Comparison of ENCODE assay signal across 34 cellular contexts in genomic region chr3:190014940-190015339, GRCh38.
A peak's percentile ranks its signal among the peaks of the same experiment; 100 is the strongest.
DNase-seq lines count a peak whose midpoint lies in the region; ATAC-seq and TF ChIP-seq lines count a peak whose summit lies in the region.
"Had no signal": no experiment of that assay in that cellular context is flagged by ENCODE, and none has a peak within 500 bp of the region (broad histone marks: within the 10 kb centered on the region; RNA-seq: fewer than 3 reads in every experiment).

No MANE protein-coding gene starts in this region.

- H3K9ac ChIP-seq in HUES6 (ENCODE audit: low read length), result no peak overlapping the region

- in situ Hi-C loops in GM13977 (cut with MboI; ENCODE audit: low pct_unique_long_range_greater_than_20kb, low sequenced_read_pairs, unreplicated experiment), result no loop called here

- H3K27ac ChIP-seq in HUES6 (ENCODE audit: low read depth, low read length) (0 out of 2 replicates have a peak overlapping the region, but pooled peaks have one; percentile 1), foreskin keratinocyte (peak overlapping the region; percentile 36)
- H3K27ac ChIP-seq: body of pancreas, esophagus muscularis mucosa, neutrophil, Peyer's patch, prostate gland, right lobe of liver, stomach, thyroid gland had no signal

- H3K4me1 ChIP-seq in HUES6 (ENCODE audit: control insufficient read depth, insufficient read depth, low read length) (peaks cover 73% of the 10 kb centered on the region), foreskin keratinocyte (peaks cover 56% of the 10 kb centered on the region)
- H3K4me1 ChIP-seq: body of pancreas, Peyer's patch, right lobe of liver, thyroid gland had no signal

- H3K27me3 Mint-ChIP-seq in stimulated activated memory B cell treated with anti-CD40 and anti-IgM and Interleukin-4, amounts not matched to agents 10 μg/mL and 1 μg/mL and 100 μg/mL, for 72 hours, result no peaks in the 10 kb centered on the region

- peak; percentile 40 for ATAC-seq in GM21526 (IDR thresholded peaks at IDR 0.05; ENCODE audit: low FRiP score, unreplicated experiment)
- no peak for ATAC-seq in foreskin keratinocyte
- ATAC-seq in stimulated activated memory B cell treated with anti-CD40 and anti-IgM and Interleukin-4, amounts not matched to agents 10 μg/mL and 1 μg/mL and 100 μg/mL, for 72 hours, result peak; percentile 51
- ATAC-seq: body of pancreas, HCT116, left ventricle myocardium superior, right lobe of liver had no signal

- no peaks in the 10 kb centered on the region for H3K9me3 Mint-ChIP-seq in stimulated activated memory B cell treated with anti-CD40 and anti-IgM and Interleukin-4, amounts not matched to agents 10 μg/mL and 1 μg/mL and 100 μg/mL, for 72 hours
- H3K9me3 Mint-ChIP-seq: activated CD4-positive, alpha-beta memory T cell treated with anti-CD3 and anti-CD28 coated beads, Interleukin-2, amount 10 ng/mL, durations not matched to agents 7 days and 5 days; CD14-positive monocyte; mesothelial cell of epicardium had no signal

- H3K9me3 ChIP-seq in HUES6 (ENCODE audit: control insufficient read depth, insufficient read depth, low read depth, low read length), result no peaks in the 10 kb centered on the region
- H3K9me3 ChIP-seq: body of pancreas, esophagus muscularis mucosa, neutrophil, Peyer's patch, prostate gland, right lobe of liver, stomach, thyroid gland had no signal

- H3K4me1 Mint-ChIP-seq in stimulated activated memory B cell treated with anti-CD40 and anti-IgM and Interleukin-4, amounts not matched to agents 10 μg/mL and 1 μg/mL and 100 μg/mL, for 72 hours, result no peaks in the 10 kb centered on the region
- H3K4me1 Mint-ChIP-seq: activated CD4-positive, alpha-beta memory T cell treated with anti-CD3 and anti-CD28 coated beads, Interleukin-2, amount 10 ng/mL, durations not matched to agents 7 days and 5 days had no signal

- no peaks in the 10 kb centered on the region for H3K36me3 ChIP-seq in HUES6 (ENCODE audit: control insufficient read depth, insufficient read depth, low read length)
- H3K36me3 ChIP-seq: esophagus muscularis mucosa, neutrophil, Peyer's patch, prostate gland, right lobe of liver, stomach, thyroid gland had no signal

- H3K4me3 Mint-ChIP-seq in stimulated activated memory B cell treated with anti-CD40 and anti-IgM and Interleukin-4, amounts not matched to agents 10 μg/mL and 1 μg/mL and 100 μg/mL, for 72 hours, result no peak overlapping the region
- H3K4me3 Mint-ChIP-seq: activated CD4-positive, alpha-beta memory T cell treated with anti-CD3 and anti-CD28 coated beads, Interleukin-2, amount 10 ng/mL, durations not matched to agents 7 days and 5 days; mesothelial cell of epicardium had no signal

- H3K27ac Mint-ChIP-seq in stimulated activated memory B cell treated with anti-CD40 and anti-IgM and Interleukin-4, amounts not matched to agents 10 μg/mL and 1 μg/mL and 100 μg/mL, for 72 hours, result no peak overlapping the region
- H3K27ac Mint-ChIP-seq: activated CD4-positive, alpha-beta memory T cell treated with anti-CD3 and anti-CD28 coated beads, Interleukin-2, amount 10 ng/mL, durations not matched to agents 7 days and 5 days had no signal

- H3K4me3 ChIP-seq in HUES6 (ENCODE audit: low read depth, low read length), result no peak overlapping the region
- H3K4me3 ChIP-seq: body of pancreas, esophagus muscularis mucosa, Peyer's patch, prostate gland, right lobe of liver, stomach, thyroid gland had no signal

- H3K36me3 Mint-ChIP-seq in stimulated activated memory B cell treated with anti-CD40 and anti-IgM and Interleukin-4, amounts not matched to agents 10 μg/mL and 1 μg/mL and 100 μg/mL, for 72 hours, result no peaks in the 10 kb centered on the region
- H3K36me3 Mint-ChIP-seq: CD14-positive monocyte, mesothelial cell of epicardium had no signal

- DNase-seq in foreskin keratinocyte (no peak), GM13977 (ENCODE audit: low spot score) (no peak), DMS153 (lab: John Stamatoyannopoulos, UW) (no peak)
- no peak for DNase-seq in activated CD4-positive, CD25-positive, alpha-beta regulatory T cell (lab: John Stamatoyannopoulos, UW)
- DNase-seq: activated CD4-positive, alpha-beta memory T cell treated with anti-CD3 and anti-CD28 coated beads, Interleukin-2, amount 10 ng/mL, durations not matched to agents 7 days and 5 days; activated CD8-positive, alpha-beta memory T cell treated with anti-CD3 and anti-CD28 coated beads, Interleukin-2, amount 50 U/mL, for 4 hours; activated naive CD4-positive, alpha-beta T cell; body of pancreas; Calu3; dermis blood vessel endothelial cell; DMS79 treated with DMSO at 0.1 percent for 48 hours; foreskin fibroblast; GDM1; head of caudate nucleus; left ventricle myocardium superior; MM.1S; NCI-H2081; NCI-H345; NCI-H69; Peyer's patch; right lobe of liver; SHP77 treated with DMSO at 0.1 percent for 48 hours; stimulated activated CD4-positive, alpha-beta T cell treated with anti-CD3 and anti-CD28 coated beads, Interleukin-2, amount 100 ng/mL, for 48 hours; stomach; thyroid gland had no signal

- TF ChIP-seq CTCF in foreskin keratinocyte (conservative IDR thresholded peaks at IDR 0.05) (no peak), GM13977 (IDR thresholded peaks at IDR 0.05; ENCODE audit: extremely low read depth, insufficient read depth, missing control alignments) (no peak)

- H3K27me3 ChIP-seq in HUES6 (ENCODE audit: control insufficient read depth, insufficient read depth, low read length), result no peaks in the 10 kb centered on the region
- no peaks in the 10 kb centered on the region for H3K27me3 ChIP-seq in foreskin keratinocyte
- H3K27me3 ChIP-seq: body of pancreas, esophagus muscularis mucosa, neutrophil, Peyer's patch, right lobe of liver, stomach, thyroid gland had no signal
